ENCODE assay signal across 12 cellular contexts in genomic region chr2:128304330-128304714, GRCh38. TPM values are rescaled to one million over a fixed set of nuclear protein-coding genes. Genes with fewer than 3 reads are reported as not detected.
A peak's percentile ranks its signal among the peaks of the same experiment; 100 is the strongest.
DNase-seq lines count a peak whose midpoint lies in the region; TF ChIP-seq lines count a peak whose summit lies in the region.
"Had no signal": no experiment of that assay in that cellular context is flagged by ENCODE, and none has a peak within 500 bp of the region (broad histone marks: within the 10 kb centered on the region; RNA-seq: fewer than 3 reads in every experiment).

No MANE protein-coding gene starts in this region.

- intact Hi-C loops in CD14-positive monocyte (cut with micrococcal nuclease), result no loop called here

- no peak for TF ChIP-seq EP300 in suprapubic skin (IDR thresholded peaks at IDR 0.05)

- H3K9me3 ChIP-seq in suprapubic skin, result no peaks in the 10 kb centered on the region

- no peaks in the 10 kb centered on the region for H3K36me3 ChIP-seq in suprapubic skin

- H3K27ac ChIP-seq in caudate nucleus (ENCODE audit: low read depth, low read length), result peak overlapping the region; percentile 53
- peak overlapping the region; percentile 86 for H3K27ac ChIP-seq in suprapubic skin

- H3K27me3 Mint-ChIP-seq in HFFc6 (ENCODE audit: insufficient read depth) (peaks cover 1% of the 10 kb centered on the region; the same call in 1 of the 2 replicates), mesothelial cell of epicardium (ENCODE audit: low read depth) (no peaks in the 10 kb centered on the region), CD14-positive monocyte (ENCODE audit: low read depth in 3 of 3) (peaks cover 0 to 5% (median 2%) of the 10 kb centered on the region in 3 donors)
- H3K27me3 Mint-ChIP-seq: activated CD4-positive, alpha-beta T cell treated with anti-CD3 and anti-CD28 coated beads for 36 hours; activated naive CD4-positive, alpha-beta T cell treated with anti-CD3 and anti-CD28 coated beads, Interleukin-2, amount 50 U/mL, for 24 hours had no signal

- H3K4me1 ChIP-seq in suprapubic skin, result peaks cover 96% of the 10 kb centered on the region

- WGBS in suprapubic skin, result 93% methylated on average over 3 of the region's 5 CpGs

- H3K4me1 Mint-ChIP-seq in HFFc6 (ENCODE audit: low read depth) (peaks cover 69% of the 10 kb centered on the region), mesothelial cell of epicardium (peaks cover 81% of the 10 kb centered on the region), CD14-positive monocyte (peaks cover 11% of the 10 kb centered on the region)

- no peaks in the 10 kb centered on the region for H3K27me3 ChIP-seq in suprapubic skin

- H3K36me3 Mint-ChIP-seq in HFFc6 (ENCODE audit: low read depth) (peaks cover 4% of the 10 kb centered on the region; the same call in 1 of the 2 replicates), mesothelial cell of epicardium (peaks cover under 1% of the 10 kb centered on the region), CD14-positive monocyte (peaks cover 3 to 14% of the 10 kb centered on the region in 2 donors)
- H3K36me3 Mint-ChIP-seq: activated naive CD4-positive, alpha-beta T cell treated with anti-CD3 and anti-CD28 coated beads, Interleukin-2, amount 50 U/mL, for 24 hours had no signal

- H3K27ac Mint-ChIP-seq in HFFc6 (peak overlapping the region; percentile 98; the same call in 1 of the 2 replicates), mesothelial cell of epicardium (peak overlapping the region; percentile 97), CD14-positive monocyte (peak overlapping the region in 1 of 7 donors; percentile 50)
- H3K27ac Mint-ChIP-seq: activated CD4-positive, alpha-beta T cell treated with anti-CD3 and anti-CD28 coated beads for 36 hours; activated naive CD4-positive, alpha-beta T cell treated with anti-CD3 and anti-CD28 coated beads, Interleukin-2, amount 50 U/mL, for 24 hours; T-helper 2 cell treated with Interferon-gamma antibody and Interleukin-4, amounts not matched to agents 5 μg/mL and 100 μg/mL, for 36 hours had no signal

- no peak for TF ChIP-seq CTCF in HFFc6 (IDR thresholded peaks at IDR 0.05)
- TF ChIP-seq CTCF in mesothelial cell of epicardium (IDR thresholded peaks at IDR 0.05; ENCODE audit: unreplicated experiment), result no peak
- no peak for TF ChIP-seq CTCF in suprapubic skin (IDR thresholded peaks at IDR 0.05)
- TF ChIP-seq CTCF in CD14-positive monocyte (IDR thresholded peaks at IDR 0.05), result no peak

- DNase-seq in HFFc6 (no peak), caudate nucleus (lab: John Stamatoyannopoulos, UW) (no peak), mesothelial cell of epicardium (ENCODE audit: low spot score in 2 of 2, unreplicated experiment in 2 of 2) (no peak), suprapubic skin (ENCODE audit: low spot score in 2 of 2) (no peak), GOT3 (lab: John Stamatoyannopoulos, UW) (no peak), UCSD-AML1 (lab: John Stamatoyannopoulos, UW; ENCODE audit: unreplicated experiment) (no peak), CD14-positive monocyte (ENCODE audit: low spot score) (no peak)
- DNase-seq: activated CD4-positive, alpha-beta T cell treated with anti-CD3 and anti-CD28 coated beads for 36 hours; cerebellar nuclear complex; islet precursor cell had no signal

- TF ChIP-seq POLR2A in suprapubic skin (IDR thresholded peaks at IDR 0.05), result no peak

- no peak overlapping the region for H3K4me3 Mint-ChIP-seq in HFFc6
- no peak overlapping the region for H3K4me3 Mint-ChIP-seq in mesothelial cell of epicardium
- H3K4me3 Mint-ChIP-seq in CD14-positive monocyte, result no peak overlapping the region
- H3K4me3 Mint-ChIP-seq: activated CD4-positive, alpha-beta T cell treated with anti-CD3 and anti-CD28 coated beads for 36 hours; activated naive CD4-positive, alpha-beta T cell treated with anti-CD3 and anti-CD28 coated beads, Interleukin-2, amount 50 U/mL, for 24 hours; T-helper 2 cell treated with Interferon-gamma antibody and Interleukin-4, amounts not matched to agents 5 μg/mL and 100 μg/mL, for 36 hours had no signal

- H3K9me3 Mint-ChIP-seq in HFFc6 (no peaks in the 10 kb centered on the region), mesothelial cell of epicardium (no peaks in the 10 kb centered on the region), CD14-positive monocyte (no peaks in the 10 kb centered on the region)
- H3K9me3 Mint-ChIP-seq: activated naive CD4-positive, alpha-beta T cell treated with anti-CD3 and anti-CD28 coated beads, Interleukin-2, amount 50 U/mL, for 24 hours; T-helper 2 cell treated with Interferon-gamma antibody and Interleukin-4, amounts not matched to agents 5 μg/mL and 100 μg/mL, for 36 hours had no signal

- no peak overlapping the region for H3K4me3 ChIP-seq in suprapubic skin

RNA-seq across cellular contexts. Expression of gene HS6ST1, which starts 14.3 kb away (rescaled TPM):
- 10 to 100 TPM; 18.5 to 27.2 (median 24.3) TPM for total RNA-seq in HFFc6 (2021; fragmentation: NEBNext Ultra II Directional; extraction: Animal tissue kit (Norgen Biotek cat#: 25700))
- total RNA-seq in mesothelial cell of epicardium (139 to 141 TPM (median 141 TPM) in 3 replicates), suprapubic skin (10 to 100 TPM; 55.7 to 75.0 (median 67.3) TPM)
- 1 to 10 TPM; 2.9 to 4.0 TPM for polyA plus RNA-seq in CD14-positive monocyte
